ENCODE assay signal across 10 cellular contexts in genomic region chr11:2302280-2302843, GRCh38. TPM values are rescaled to one million over a fixed set of nuclear protein-coding genes. Genes with fewer than 3 reads are reported as not detected.
DNase-seq lines count a peak whose midpoint lies in the region; ATAC-seq, FAIRE-seq and TF ChIP-seq lines count a peak whose summit lies in the region.
"Had no signal": no experiment of that assay in that cellular context is flagged by ENCODE, and none has a peak within 500 bp of the region (broad histone marks: within the 10 kb centered on the region; RNA-seq: fewer than 3 reads in every experiment).

No MANE protein-coding gene starts in this region.

- no peak overlapping the region for H2AK5ac ChIP-seq in mesendoderm (ENCODE audit: low read length)

- no peaks in the 10 kb centered on the region for H3K79me1 ChIP-seq in mesendoderm (ENCODE audit: low read length)

- no peaks in the 10 kb centered on the region for H3K9me3 ChIP-seq in heart right ventricle

- H3K36me3 ChIP-seq in heart right ventricle = peaks cover 0 to 10% (median 0%) of the 10 kb centered on the region in 9 donors
- no peaks in the 10 kb centered on the region for H3K36me3 ChIP-seq in mesendoderm (ENCODE audit: control insufficient read depth, insufficient read depth, low read length)

- FAIRE-seq in RCC 7860 (lab: Jason Lieb, UNC) = no peak
- FAIRE-seq: GM12878 had no signal

- ATAC-seq in HG03097 (IDR thresholded peaks at IDR 0.05; ENCODE audit: low FRiP score, unreplicated experiment) (peak; percentile 12), heart right ventricle (peak; percentile 1 to 41 (median 24)), GM19035 (IDR thresholded peaks at IDR 0.05; ENCODE audit: unreplicated experiment) (no peak)
- peak; percentile 15 for ATAC-seq in stimulated activated naive CD8-positive, alpha-beta T cell treated with anti-CD3 and anti-CD28 coated beads, Interleukin-15, Interleukin-2, amounts not matched to agents 100 U/mL and 50 U/mL, for 24 hours
- ATAC-seq: GM12878 had no signal

- H3K4ac ChIP-seq in mesendoderm (ENCODE audit: low read depth, low read length) = no peak overlapping the region

- WGBS in heart right ventricle, 2 donors = 32 to 39% methylated on average over 15 of the region's 15 CpGs
- WGBS in mesendoderm (ENCODE audit: extremely low coverage, insufficient coverage, low lambda C conversion rate) = no CpG with 5 or more reads among the region's 15 CpGs

- H3K4me1 ChIP-seq in heart right ventricle (peaks cover 21 to 79% (median 40%) of the 10 kb centered on the region in 9 donors), mesendoderm (ENCODE audit: control insufficient read depth, low read depth, low read length) (no peaks in the 10 kb centered on the region)

- H3K27me3 ChIP-seq in heart right ventricle = no peaks in the 10 kb centered on the region
- H3K27me3 ChIP-seq in mesendoderm (ENCODE audit: insufficient read depth, low read length, poor library complexity) = no peaks in the 10 kb centered on the region

- no peak overlapping the region for H3K4me2 ChIP-seq in mesendoderm (ENCODE audit: low read length)

- H3K56ac ChIP-seq in mesendoderm (ENCODE audit: low read length) = no peak overlapping the region

- no peak overlapping the region for H2BK120ac ChIP-seq in mesendoderm (ENCODE audit: low read depth, low read length)

- no peak for TF ChIP-seq CTCF in heart right ventricle (IDR thresholded peaks at IDR 0.05)

- H3K79me2 ChIP-seq in mesendoderm (ENCODE audit: control insufficient read depth, insufficient read depth, low read length) = no peaks in the 10 kb centered on the region

- H2BK5ac ChIP-seq in mesendoderm (ENCODE audit: low read length) = no peak overlapping the region

- no peak overlapping the region for H4K5ac ChIP-seq in mesendoderm (ENCODE audit: low read length)

- no peak overlapping the region for H3K23ac ChIP-seq in mesendoderm (ENCODE audit: low read length)

- no peak overlapping the region for H2BK15ac ChIP-seq in mesendoderm (replicated peaks; ENCODE audit: low read depth)

- H3K27ac ChIP-seq in heart right ventricle (peak overlapping the region; percentile 77 to 96 (median 90)), mesendoderm (ENCODE audit: low read depth, low read length) (no peak overlapping the region)

- intact Hi-C loops in heart right ventricle (cut with DNase I) = loop anchor here in 9 of 10 donors (2.0 to 10.0 kb wide), 9 partner anchors 72 to 592 kb away; partner anchors contain the start of genes CD81 (in 1 of the 9), CDKN1C (in 1 of the 9) and TSSC4 (in 1 of the 9)

- H3K4me3 ChIP-seq in heart right ventricle (peak overlapping the region in 9 of 10 donors; percentile 28 to 58 (median 49)), mesendoderm (ENCODE audit: low read length) (no peak overlapping the region)
- H3K4me3 ChIP-seq: GM12878 had no signal

- H3K18ac ChIP-seq in mesendoderm (ENCODE audit: low read length) = no peak overlapping the region

- DNase-seq in UCSD-AML1 (lab: John Stamatoyannopoulos, UW; ENCODE audit: unreplicated experiment) = peak; percentile 76
- DNase-seq in heart right ventricle = no peak
- DNase-seq in stimulated activated naive CD8-positive, alpha-beta T cell treated with anti-CD3 and anti-CD28 coated beads, Interleukin-15, Interleukin-2, amounts not matched to agents 100 U/mL and 50 U/mL, for 24 hours = peak; percentile 48
- no peak for DNase-seq in mesendoderm
- no peak for DNase-seq in RCC 7860 (ENCODE audit: low spot score)
- DNase-seq: NCI-H187 had no signal

- H3K9ac ChIP-seq in mesendoderm (ENCODE audit: low read length) = no peak overlapping the region

- H4K8ac ChIP-seq in mesendoderm (ENCODE audit: low read depth, low read length) = no peak overlapping the region

RNA-seq across cellular contexts. Expression of gene TSPAN32, which starts 0.5 kb away (rescaled TPM):
- total RNA-seq in heart right ventricle = 10 to 100 TPM; 16.0 to 26.9 (median 23.3) TPM
- polyA plus RNA-seq in heart right ventricle = 10 to 100 TPM in 1 of 2 donors, 1 to 10 TPM in 1; 2.3 to 47.5 TPM
- not detected for polyA plus RNA-seq in mesendoderm (2013, experiment 1 of 2)
- polyA plus RNA-seq in mesendoderm (2013, experiment 2 of 2) = not detected
- total RNA-seq: GM12878 had no signal

RNA-seq across cellular contexts. Expression of gene C11orf21, which starts 0.6 kb away (rescaled TPM):
- total RNA-seq in heart right ventricle = 10 to 100 TPM; 15.1 to 56.2 (median 31.1) TPM
- polyA plus RNA-seq in heart right ventricle = 10 to 100 TPM in 1 of 2 donors, 1 to 10 TPM in 1; 2.6 to 73.4 TPM
- polyA plus RNA-seq in mesendoderm (2013, experiment 1 of 2) = not detected
- polyA plus RNA-seq in mesendoderm (2013, experiment 2 of 2) = not detected

RNA-seq across cellular contexts. Expression of gene ASCL2, which starts 32.0 kb away (rescaled TPM):
- total RNA-seq in heart right ventricle = 1 to 10 TPM in 1 of 10 donors, under 1 TPM in 5, not detected in 4; 0.15 to 2.7 (median 0.29) TPM
- under 1 TPM; 0.16 to 0.22 TPM for polyA plus RNA-seq in heart right ventricle
- 0.10 TPM for polyA plus RNA-seq in mesendoderm (2013, experiment 1 of 2)
- polyA plus RNA-seq in mesendoderm (2013, experiment 2 of 2) = 0.17 TPM
- total RNA-seq: GM12878, skeletal muscle tissue had no signal
- polyA plus RNA-seq: GM12878 had no signal

Comparison
In these comparisons a context has a peak if more than half of its experiments do, and no peak if none do; other contexts are left out.
1. DNase-seq: peak in UCSD-AML1 (single experiment) and stimulated activated naive CD8-positive, alpha-beta T cell treated with anti-CD3 and anti-CD28 coated beads, Interleukin-15, Interleukin-2, amounts not matched to agents 100 U/mL and 50 U/mL, for 24 hours (single experiment); none in heart right ventricle (0 of 2), mesendoderm (single experiment) and RCC 7860 (single experiment).